15 cellular contexts compared by ENCODE assay signal in the genomic region with DNA sequence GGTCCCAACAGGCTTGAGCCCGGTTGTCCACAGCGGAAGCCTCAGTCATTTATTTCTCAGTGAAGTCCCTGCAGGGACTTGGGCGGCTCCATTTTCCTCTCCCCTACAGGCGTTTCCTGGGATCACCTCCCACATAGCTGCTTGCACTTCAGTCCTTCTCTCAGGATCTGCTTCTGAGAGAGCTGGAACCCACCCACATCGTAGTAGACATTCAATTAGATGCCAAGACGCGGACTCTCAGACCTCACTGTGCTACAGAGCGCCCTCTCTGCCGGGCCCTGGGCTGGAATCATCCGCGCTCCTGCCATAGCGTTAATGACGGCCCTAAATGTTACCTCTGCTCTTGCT. TPM values are rescaled to one million over a fixed set of nuclear protein-coding genes. Genes with fewer than 3 reads are reported as not detected.
DNase-seq lines count a peak whose midpoint lies in the region; ATAC-seq, FAIRE-seq and TF ChIP-seq lines count a peak whose summit lies in the region.
"Had no signal": no experiment of that assay in that cellular context is flagged by ENCODE, and none has a peak within 500 bp of the region (broad histone marks: within the 10 kb centered on the region; RNA-seq: fewer than 3 reads in every experiment).

No MANE protein-coding gene starts in this region.

- H3K9me1 ChIP-seq in K562 (ENCODE audit: control insufficient read depth, insufficient read depth, low read length), result peaks cover 4% of the 10 kb centered on the region

- peaks cover 6% of the 10 kb centered on the region for H3K27me3 Mint-ChIP-seq in type B pancreatic cell

- H2BK15ac ChIP-seq in mesenchymal stem cell (ENCODE audit: low read depth, poor library complexity, severe bottlenecking), result no peak overlapping the region

- no peak overlapping the region for H3K23ac ChIP-seq in mesenchymal stem cell (ENCODE audit: low read length in 2 of 2)

- no peak overlapping the region for H3K27ac Mint-ChIP-seq in type B pancreatic cell
- H3K27ac Mint-ChIP-seq: CD14-positive monocyte had no signal

- TF ChIP-seq EP300 in K562 (IDR thresholded peaks at IDR 0.05; ENCODE audit: low read length), result no peak

- no peak overlapping the region for H2AK5ac ChIP-seq in mesenchymal stem cell (ENCODE audit: low read length, severe bottlenecking)

- TF ChIP-seq POLR2A in K562 (conservative IDR thresholded peaks at IDR 0.05), result no peak

- no TSS peak for BruUV-seq in K562 (replicated peaks; lab: Mats Ljungman, UMichigan)

- no peak overlapping the region for H2BK12ac ChIP-seq in mesenchymal stem cell (ENCODE audit: low read length in 2 of 2)

- POLR2A ChIA-PET in K562 (lab: Yijun Ruan, JAX), result interaction anchor here (0.8 kb wide), 1 partner anchor 9 kb away, joined by 3 read pairs; no protein-coding TSS in a partner anchor

- ATAC-seq in right cardiac atrium (no peak), K562 (peak; percentile 58)

- no peak overlapping the region for H3K14ac ChIP-seq in mesenchymal stem cell (ENCODE audit: low read length in 2 of 2)

- H3K4me1 Mint-ChIP-seq in type B pancreatic cell (ENCODE audit: unreplicated experiment), result peaks cover 13% of the 10 kb centered on the region
- H3K4me1 Mint-ChIP-seq: CD14-positive monocyte; CD8-positive, alpha-beta memory T cell had no signal

- DNase-seq in right atrium auricular region (ENCODE audit: low spot score) (peak; percentile 36), right cardiac atrium (no peak), K562 (ENCODE audit: extremely low read depth in 1 of 4, low spot score in 3 of 4) (no peak), mesenchymal stem cell (no peak), type B pancreatic cell (ENCODE audit: extremely low spot score, unreplicated experiment) (peak; percentile 34), NCI-H1092 treated with DMSO at 0.1 percent for 48 hours (lab: John Stamatoyannopoulos, UW) (no peak), HuH-7 (ENCODE audit: low spot score) (no peak)
- DNase-seq in activated naive CD4-positive, alpha-beta T cell treated with Interleukin-2 at 50 U/mL for 16 hours, result no peak
- DNase-seq: Caco-2; CD8-positive, alpha-beta memory T cell; GM23248; HCEC 1CT had no signal

- no peak overlapping the region for H4K91ac ChIP-seq in mesenchymal stem cell (ENCODE audit: low read length)

- in situ Hi-C loops in K562 (cut with MboI), result no loop called here

- intact Hi-C loops in right cardiac atrium (cut with DNase I), result no loop called here
- intact Hi-C loops in K562 (cut with micrococcal nuclease), result no loop called here

- FAIRE-seq in K562 (lab: Jason Lieb, UNC), result no peak
- FAIRE-seq: HTR-8/SVneo had no signal

- H3K9me3 ChIP-seq in right atrium auricular region (no peaks in the 10 kb centered on the region), right cardiac atrium (ENCODE audit: control insufficient read depth, low read length) (no peaks in the 10 kb centered on the region), K562 (replicated peaks; ENCODE audit: control insufficient read depth, insufficient read depth, low read depth, low read length) (no peaks in the 10 kb centered on the region), mesenchymal stem cell (ENCODE audit: control insufficient read depth, low read length) (no peaks in the 10 kb centered on the region)
- H3K9me3 ChIP-seq: Caco-2 had no signal

- H3K4me3 ChIP-seq in right atrium auricular region (no peak overlapping the region), right cardiac atrium (ENCODE audit: low read length) (no peak overlapping the region), K562 (no peak overlapping the region), mesenchymal stem cell (ENCODE audit: insufficient read depth in 1 of 2, low read depth in 1 of 2, low read length in 2 of 2) (no peak overlapping the region)
- H3K4me3 ChIP-seq: GM23248 had no signal

- H3K36me3 ChIP-seq in right atrium auricular region, result no peaks in the 10 kb centered on the region
- H3K36me3 ChIP-seq in K562 (ENCODE audit: control insufficient read depth, insufficient read depth, low read length), result no peaks in the 10 kb centered on the region
- H3K36me3 ChIP-seq in mesenchymal stem cell (ENCODE audit: control insufficient read depth in 1 of 2, insufficient read depth in 2 of 2, low read depth in 1 of 2, low read length in 2 of 2), result no peaks in the 10 kb centered on the region

- no peaks in the 10 kb centered on the region for H3K79me2 ChIP-seq in K562 (ENCODE audit: control insufficient read depth, insufficient read depth, low read length)

- H3K4me3 Mint-ChIP-seq in type B pancreatic cell, result no peak overlapping the region
- H3K4me3 Mint-ChIP-seq: CD14-positive monocyte; CD8-positive, alpha-beta memory T cell had no signal

- no peaks in the 10 kb centered on the region for H4K20me1 ChIP-seq in K562 (replicated peaks; ENCODE audit: control insufficient read depth, insufficient read depth, low read length)

- TF ChIP-seq CTCF in right atrium auricular region (IDR thresholded peaks at IDR 0.05) (no peak), K562 (IDR thresholded peaks at IDR 0.05 in 2 of 3, conservative IDR thresholded peaks at IDR 0.05 in 1 of 3; ENCODE audit: insufficient read depth in 2 of 3, low read depth in 1 of 3, low read length in 3 of 3) (no peak), type B pancreatic cell (conservative IDR thresholded peaks at IDR 0.05) (no peak)

- H3K27ac ChIP-seq in right atrium auricular region (no peak overlapping the region), right cardiac atrium (ENCODE audit: low read length) (no peak overlapping the region), K562 (ENCODE audit: extremely low read depth, low read depth, low read length) (no peak overlapping the region), mesenchymal stem cell (ENCODE audit: low read length, poor library complexity, severe bottlenecking) (no peak overlapping the region)
- H3K27ac ChIP-seq: 22Rv1, GM23248 had no signal

- H3K36me3 Mint-ChIP-seq in type B pancreatic cell, result no peaks in the 10 kb centered on the region
- H3K36me3 Mint-ChIP-seq: CD14-positive monocyte had no signal

- no peak overlapping the region for H3K18ac ChIP-seq in mesenchymal stem cell (ENCODE audit: low read depth in 1 of 2, low read length in 2 of 2)

- CTCF ChIA-PET in K562 (lab: Yijun Ruan, JAX; ENCODE audit: low intra/inter-chr PET ratio), result no interaction called here

- H3K4me1 ChIP-seq in right atrium auricular region (no peaks in the 10 kb centered on the region), right cardiac atrium (ENCODE audit: control insufficient read depth, insufficient read depth, low read length) (no peaks in the 10 kb centered on the region), K562 (replicated peaks in 1 of 2; ENCODE audit: control insufficient read depth in 2 of 2, insufficient read depth in 2 of 2, low read length in 2 of 2) (peaks cover 0 to 6% of the 10 kb centered on the region in 2 experiments; a peak in 2 of 5 replicates), mesenchymal stem cell (ENCODE audit: control insufficient read depth, insufficient read depth, low read depth, low read length) (peaks cover 1% of the 10 kb centered on the region)
- H3K4me1 ChIP-seq: Caco-2 had no signal

- 78% methylated on average over 13 of the region's 13 CpGs for WGBS in right cardiac atrium
- 60% methylated on average over 11 of the region's 13 CpGs for WGBS in K562 (ENCODE audit: insufficient coverage, low coverage, missing lambda C conversion rate)
- WGBS in mesenchymal stem cell, result 95% methylated on average over 13 of the region's 13 CpGs

- TF ChIP-seq RAD21 in K562 (CRISPR knock-in tag; conservative IDR thresholded peaks at IDR 0.05 in 1 of 2, IDR thresholded peaks at IDR 0.05 in 1 of 2), result no peak

- H3K9me3 Mint-ChIP-seq in type B pancreatic cell, result peaks cover 8% of the 10 kb centered on the region
- H3K9me3 Mint-ChIP-seq: CD8-positive, alpha-beta memory T cell had no signal

- H3K9ac ChIP-seq in K562 (ENCODE audit: insufficient read depth in 1 of 2, low read depth in 2 of 2, low read length in 2 of 2), result no peak overlapping the region
- H3K9ac ChIP-seq in mesenchymal stem cell (ENCODE audit: low read length), result no peak overlapping the region
- H3K9ac ChIP-seq: GM23248 had no signal

- H3K4ac ChIP-seq in mesenchymal stem cell (ENCODE audit: low read depth in 1 of 2, low read length in 2 of 2), result no peak overlapping the region

- no peaks in the 10 kb centered on the region for H3K79me1 ChIP-seq in mesenchymal stem cell (replicated peaks; ENCODE audit: low read length, poor library complexity, severe bottlenecking)

- H3K27me3 ChIP-seq in right atrium auricular region (no peaks in the 10 kb centered on the region), right cardiac atrium (ENCODE audit: control insufficient read depth, insufficient read depth) (no peaks in the 10 kb centered on the region), K562 (ENCODE audit: control insufficient read depth in 2 of 2, insufficient read depth in 2 of 2, low read length in 2 of 2) (peaks cover 15 to 26% of the 10 kb centered on the region in 2 experiments; a peak in 4 of 5 replicates), mesenchymal stem cell (ENCODE audit: control insufficient read depth in 1 of 2, insufficient read depth in 1 of 2, low read length in 2 of 2) (no peaks in the 10 kb centered on the region)

- no peak overlapping the region for H2AFZ ChIP-seq in K562 (ENCODE audit: low read depth, low read length)
- H2AFZ ChIP-seq in mesenchymal stem cell (ENCODE audit: low read depth, low read length), result no peak overlapping the region
- H2AFZ ChIP-seq: GM23248 had no signal

- no peak overlapping the region for H3K4me2 ChIP-seq in K562 (ENCODE audit: insufficient read depth, low read length)
- no peak overlapping the region for H3K4me2 ChIP-seq in mesenchymal stem cell (ENCODE audit: low read length, poor library complexity, severe bottlenecking)

- H4K8ac ChIP-seq in mesenchymal stem cell (ENCODE audit: low read length), result no peak overlapping the region

- no peak overlapping the region for H2BK120ac ChIP-seq in mesenchymal stem cell (ENCODE audit: low read depth, low read length)

- peak overlapping the region; percentile 5 for H2BK5ac ChIP-seq in mesenchymal stem cell (ENCODE audit: low read depth, low read length, poor library complexity, severe bottlenecking)

RNA-seq across cellular contexts. Expression of gene ROR2, which starts 54.0 kb away (rescaled TPM):
- total RNA-seq in right atrium auricular region (10 to 100 TPM; 21.8 to 28.5 TPM), right cardiac atrium (10 to 100 TPM; 33.7 to 38.9 (median 36.0) TPM), K562 (2014; rRNA removed) (15.3 and 18.2 TPM in 2 replicates), K562 (2014; rRNA removed; fragmentation: Illumina TruSeq; extraction: Trizol) (11.4 and 17.3 TPM in 2 replicates), K562 (2015; rRNA removed; fragmentation: Illumina TruSeq; extraction: Trizol) (15.4 and 17.9 TPM in 2 replicates), K562 (2021) (33.6 and 33.8 TPM in 2 replicates), type B pancreatic cell (ENCODE audit: low replicate concordance) (7.4 and 48.9 TPM in 2 replicates)
- polyA plus RNA-seq in right cardiac atrium (20.1 TPM), K562 (2011; rRNA removed) (7.7 and 8.1 TPM in 2 replicates), K562 (2014; fragmentation: Illumina TruSeq; extraction: Trizol) (14.2 and 18.3 TPM in 2 replicates), K562 (2014; fragmentation: Nextera tagmentation; extraction: Ambion mirVana) (1 to 10 TPM; 5.6 to 6.0 TPM), K562 (2014; rRNA removed) (12.5 and 17.2 TPM in 2 replicates)
- 55.8 and 56.6 TPM in 2 replicates for total RNA-seq in K562 (2011; cell fraction: chromatin; rRNA removed; ENCODE audit: low replicate concordance)
- total RNA-seq in K562 (2011; cell fraction: nucleolus; rRNA removed), result 56.9 and 60.5 TPM in 2 replicates
- 36.5 and 49.8 TPM in 2 replicates for total RNA-seq in K562 (2011; cell fraction: nucleoplasm; rRNA removed)
- polyA plus RNA-seq in K562 (2011; cell fraction: cytosol; rRNA removed), result 7.9 and 16.6 TPM in 2 replicates
- 11.8 and 20.5 TPM in 2 replicates for polyA plus RNA-seq in K562 (2011; cell fraction: nucleus; rRNA removed)
- polyA plus RNA-seq in K562 (2012), result 16.8 and 25.3 TPM in 2 replicates
- 11.9 and 15.1 TPM in 2 replicates for polyA minus RNA-seq in K562 (2011; rRNA and poly(A)+ RNA removed)
- 16.4 and 18.1 TPM in 2 replicates for polyA minus RNA-seq in K562 (2011; cell fraction: cytosol; rRNA and poly(A)+ RNA removed)
- polyA minus RNA-seq in K562 (2011; cell fraction: nucleus; rRNA and poly(A)+ RNA removed), result 12.5 and 14.1 TPM in 2 replicates
- polyA plus RNA-seq in mesenchymal stem cell (2013, experiment 1 of 2), result 7.6 TPM
- 7.8 TPM for polyA plus RNA-seq in mesenchymal stem cell (2013, experiment 2 of 2)
- total RNA-seq: CD8-positive, alpha-beta memory T cell had no signal
- polyA plus RNA-seq: CD14-positive monocyte had no signal

Comparison
In these comparisons a context has a peak if more than half of its experiments do, and no peak if none do; other contexts are left out.
1. DNase-seq: peak in right atrium auricular region (single experiment) and type B pancreatic cell (single experiment); none in right cardiac atrium (0 of 3), K562 (0 of 4), mesenchymal stem cell (single experiment), NCI-H1092 treated with DMSO at 0.1 percent for 48 hours (single experiment), HuH-7 (single experiment) and activated naive CD4-positive, alpha-beta T cell treated with Interleukin-2 at 50 U/mL for 16 hours (single experiment).